In genomic region chr18:48843162-48843561, GRCh38 we compare ENCODE assay signal across 13 cellular contexts.
DNase-seq lines count a peak whose midpoint lies in the region; ATAC-seq, FAIRE-seq and TF ChIP-seq lines count a peak whose summit lies in the region.
"Had no signal": no experiment of that assay in that cellular context is flagged by ENCODE, and none has a peak within 500 bp of the region (broad histone marks: within the 10 kb centered on the region; RNA-seq: fewer than 3 reads in every experiment).

No MANE protein-coding gene starts in this region.

- no CpG with 5 or more reads among the region's 8 CpGs for WGBS in neuronal stem cell (ENCODE audit: extremely low coverage in 2 of 2, insufficient read length in 2 of 2, insufficient replicate concordance in 1 of 2), 2 donors

- peak overlapping the region in 10 of 11 experiments; percentile 69 to 93 (median 88); a peak in 20 of 22 replicates for H3K27ac ChIP-seq in BLaER1 treated with 17β-estradiol and CSF1 and Interleukin-3, amounts not matched to agents 10 nM and 100 nM
- peak overlapping the region; percentile 46; the same call in 1 of the 2 replicates for H3K27ac ChIP-seq in HEK293 (ENCODE audit: extremely low read depth, low read depth, low read length)
- H3K27ac ChIP-seq in endothelial cell of umbilical vein (ENCODE audit: insufficient read depth, low read depth, low read length) = peak overlapping the region; percentile 74
- no peak overlapping the region for H3K27ac ChIP-seq in neuronal stem cell (replicated peaks; ENCODE audit: low read length)

- DNase-seq in endothelial cell of umbilical vein (ENCODE audit: low read depth, low spot score) = no peak
- no peak for DNase-seq in neuronal stem cell (ENCODE audit: low spot score)
- no peak for DNase-seq in epidermal melanocyte (ENCODE audit: insufficient read length, low spot score)
- DNase-seq in GM12892 (ENCODE audit: insufficient read length) = no peak
- DNase-seq: activated CD8-positive, alpha-beta memory T cell treated with anti-CD3 and anti-CD28 coated beads, Interleukin-2, amount 50 U/mL, for 48 hours; NCI-H2029 had no signal

- peak overlapping the region in 9 of 11 experiments; percentile 65 to 79 (median 76); a peak in 19 of 22 replicates for H3K9ac ChIP-seq in BLaER1 treated with 17β-estradiol and CSF1 and Interleukin-3, amounts not matched to agents 10 nM and 100 nM
- H3K9ac ChIP-seq in endothelial cell of umbilical vein (replicated peaks; ENCODE audit: extremely low read depth, insufficient read depth, low read length) = no peak overlapping the region
- H3K9ac ChIP-seq in neuronal stem cell (ENCODE audit: low read depth, low read length, poor library complexity) = no peak overlapping the region

- H3K4me3 ChIP-seq in BLaER1 treated with 17β-estradiol and CSF1 and Interleukin-3, amounts not matched to agents 10 nM and 100 nM = peak overlapping the region in 4 of 10 experiments; percentile 12 to 45 (median 27); a peak in 5 of 20 replicates
- no peak overlapping the region for H3K4me3 ChIP-seq in HEK293 (ENCODE audit: low read depth, low read length)
- no peak overlapping the region for H3K4me3 ChIP-seq in endothelial cell of umbilical vein (replicated peaks in 1 of 3; ENCODE audit: insufficient read depth in 1 of 3, low read depth in 1 of 3, low read length in 3 of 3)
- H3K4me3 ChIP-seq in neuronal stem cell (ENCODE audit: low read length in 2 of 2) = peak overlapping the region in 1 of 2 donors; percentile 33

- no peak for TF ChIP-seq CTCF in HEK293 (tag by site-specific recombination; IDR thresholded peaks at IDR 0.05)
- TF ChIP-seq CTCF in endothelial cell of umbilical vein (IDR thresholded peaks at IDR 0.05; ENCODE audit: extremely low read depth in 1 of 2, insufficient read depth in 1 of 2, low read depth in 1 of 2, low read length in 2 of 2) = no peak

- H3K18ac ChIP-seq in neuronal stem cell (ENCODE audit: low read length) = peak overlapping the region; percentile 57

- no peak overlapping the region for H4K91ac ChIP-seq in neuronal stem cell (ENCODE audit: low read depth, low read length, poor library complexity)

- FAIRE-seq in endothelial cell of umbilical vein (lab: Jason Lieb, UNC) = no peak
- no peak for FAIRE-seq in GM12892 (lab: Jason Lieb, UNC)
- FAIRE-seq: D721Med, H54 had no signal

- BruUV-seq in endothelial cell of umbilical vein (replicated peaks; lab: Mats Ljungman, UMichigan) = no TSS peak

- H4K8ac ChIP-seq in neuronal stem cell (ENCODE audit: low read depth, low read length) = no peak overlapping the region

- H2BK120ac ChIP-seq in neuronal stem cell (ENCODE audit: low read depth, low read length) = no peak overlapping the region

- CTCF ChIA-PET in HEK293 (lab: Yijun Ruan, JAX) (interaction anchor here (1.6 kb wide), 1 partner anchor 11 kb away, joined by 5 read pairs; no protein-coding TSS in a partner anchor), endothelial cell of umbilical vein (lab: Charles Lee) (interaction anchor here (1.0 to 2.5 kb wide), 6 partner anchors 9 to 54 kb away, joined by 3 to 14 read pairs (median 3); no protein-coding TSS in a partner anchor)

- no peak for TF ChIP-seq POLR2A in endothelial cell of umbilical vein (IDR thresholded peaks at IDR 0.05; ENCODE audit: low read depth, low read length)
- no peak for TF ChIP-seq POLR2A in GM12892 (IDR thresholded peaks at IDR 0.05; ENCODE audit: low read depth, low read length)

- peak overlapping the region; percentile 85 to 100 (median 97) for H3K4me2 ChIP-seq in BLaER1 treated with 17β-estradiol and CSF1 and Interleukin-3, amounts not matched to agents 10 nM and 100 nM
- no peak overlapping the region for H3K4me2 ChIP-seq in endothelial cell of umbilical vein (ENCODE audit: insufficient read depth, low read length)
- no peak overlapping the region for H3K4me2 ChIP-seq in neuronal stem cell (ENCODE audit: insufficient read depth, low read length, poor library complexity, severe bottlenecking)

- no peaks in the 10 kb centered on the region for H3K36me3 ChIP-seq in BLaER1 treated with 17β-estradiol and CSF1 and Interleukin-3, amounts not matched to agents 10 nM and 100 nM
- no peaks in the 10 kb centered on the region for H3K36me3 ChIP-seq in HEK293 (ENCODE audit: control insufficient read depth in 2 of 2, insufficient read depth in 1 of 2, low read length in 2 of 2)
- no peaks in the 10 kb centered on the region for H3K36me3 ChIP-seq in endothelial cell of umbilical vein (ENCODE audit: control insufficient read depth in 2 of 2, extremely low read depth in 1 of 2, insufficient read depth in 2 of 2, low read length in 2 of 2)
- H3K36me3 ChIP-seq in neuronal stem cell (replicated peaks in 1 of 2; ENCODE audit: control insufficient read depth in 2 of 2, insufficient read depth in 2 of 2, low read length in 2 of 2) = no peaks in the 10 kb centered on the region
- H3K36me3 ChIP-seq: brain microvascular endothelial cell had no signal

- no peaks in the 10 kb centered on the region for H3K9me1 ChIP-seq in endothelial cell of umbilical vein (replicated peaks; ENCODE audit: control insufficient read depth, extremely low read depth, insufficient read depth, low read length)

- H3K27me3 ChIP-seq in BLaER1 treated with 17β-estradiol and CSF1 and Interleukin-3, amounts not matched to agents 10 nM and 100 nM = no peaks in the 10 kb centered on the region
- no peaks in the 10 kb centered on the region for H3K27me3 ChIP-seq in endothelial cell of umbilical vein (ENCODE audit: control insufficient read depth in 2 of 2, insufficient read depth in 2 of 2, low read length in 2 of 2)
- H3K27me3 ChIP-seq in neuronal stem cell (ENCODE audit: control insufficient read depth in 3 of 3, insufficient read depth in 3 of 3, low read depth in 1 of 3, low read length in 3 of 3) = no peaks in the 10 kb centered on the region
- H3K27me3 ChIP-seq: brain microvascular endothelial cell had no signal

- no peak overlapping the region for H3K23ac ChIP-seq in neuronal stem cell (ENCODE audit: low read depth, low read length, poor library complexity)

- intact Hi-C loops in endothelial cell of umbilical vein (cut with micrococcal nuclease) = loop anchor here (2.0 kb wide), 2 partner anchors 106 to 162 kb away; no protein-coding TSS in a partner anchor

- H3K79me1 ChIP-seq in neuronal stem cell (ENCODE audit: low read depth, low read length) = no peaks in the 10 kb centered on the region

- H3K14ac ChIP-seq in neuronal stem cell (ENCODE audit: low read length) = no peak overlapping the region

- no peak overlapping the region for H2BK5ac ChIP-seq in neuronal stem cell (ENCODE audit: low read length)

- peak overlapping the region; percentile 72 for H2AK5ac ChIP-seq in neuronal stem cell (ENCODE audit: low read depth, low read length)

- ATAC-seq in HG03108 (IDR thresholded peaks at IDR 0.05; ENCODE audit: unreplicated experiment) = no peak
- no peak for ATAC-seq in HG03097 (IDR thresholded peaks at IDR 0.05; ENCODE audit: low FRiP score, unreplicated experiment)

- dilution Hi-C loops in endothelial cell of umbilical vein (cut with MboI; ENCODE audit: extremely low pct_ligation_motif_present, low sequenced_read_pairs) = no loop called here

- POLR2A ChIA-PET in HEK293 (lab: Yijun Ruan, JAX) (no interaction called here), endothelial cell of umbilical vein (lab: Charles Lee) (no interaction called here)

- no peak overlapping the region for H2BK12ac ChIP-seq in neuronal stem cell (ENCODE audit: low read length)

- peaks cover 0 to 6% (median 0%) of the 10 kb centered on the region in 11 experiments; a peak in 1 of 22 replicates for H4K20me1 ChIP-seq in BLaER1 treated with 17β-estradiol and CSF1 and Interleukin-3, amounts not matched to agents 10 nM and 100 nM
- no peaks in the 10 kb centered on the region for H4K20me1 ChIP-seq in endothelial cell of umbilical vein (replicated peaks; ENCODE audit: control insufficient read depth, extremely low read depth, insufficient read depth, low read length)

- H3K9me3 ChIP-seq in BLaER1 treated with 17β-estradiol and CSF1 and Interleukin-3, amounts not matched to agents 10 nM and 100 nM (replicated peaks in 1 of 11) = peaks cover 0 to 4% (median 0%) of the 10 kb centered on the region in 11 experiments; a peak in 1 of 22 replicates
- H3K9me3 ChIP-seq in HEK293 (ENCODE audit: control insufficient read depth, insufficient read depth, low read depth, low read length) (no peaks in the 10 kb centered on the region), endothelial cell of umbilical vein (replicated peaks; ENCODE audit: control insufficient read depth, insufficient read depth, low read length) (no peaks in the 10 kb centered on the region), neuronal stem cell (replicated peaks in 1 of 2; ENCODE audit: control insufficient read depth in 2 of 2, insufficient read depth in 1 of 2, low read depth in 1 of 2, low read length in 2 of 2) (no peaks in the 10 kb centered on the region)

- H3K79me2 ChIP-seq in endothelial cell of umbilical vein (ENCODE audit: control insufficient read depth, insufficient read depth, low read length) = no peaks in the 10 kb centered on the region

- no peak overlapping the region for H3K4ac ChIP-seq in neuronal stem cell (ENCODE audit: low read length)

- no peak overlapping the region for H2AFZ ChIP-seq in endothelial cell of umbilical vein (ENCODE audit: low read depth, low read length)
- no peak overlapping the region for H2AFZ ChIP-seq in neuronal stem cell (ENCODE audit: low read length)

- H2BK15ac ChIP-seq in neuronal stem cell (ENCODE audit: low read length) = no peak overlapping the region

- H3K4me1 ChIP-seq in BLaER1 treated with 17β-estradiol and CSF1 and Interleukin-3, amounts not matched to agents 10 nM and 100 nM = peaks cover 74 to 86% (median 83%) of the 10 kb centered on the region in 10 experiments
- peaks cover 22% of the 10 kb centered on the region for H3K4me1 ChIP-seq in HEK293 (ENCODE audit: control insufficient read depth, insufficient read depth, low read length)
- H3K4me1 ChIP-seq in endothelial cell of umbilical vein (ENCODE audit: control insufficient read depth, extremely low read depth, insufficient read depth, low read length) = peaks cover 67% of the 10 kb centered on the region
- H3K4me1 ChIP-seq in neuronal stem cell (ENCODE audit: control insufficient read depth in 2 of 2, insufficient read depth in 1 of 2, low read depth in 1 of 2, low read length in 2 of 2) = peaks cover 12 to 36% of the 10 kb centered on the region in 2 donors

TF ChIP-seq in HEK293, 187 proteins besides CTCF, POLR2A, EP300 and RAD21 (continues in another document):
- TF ChIP-seq ZIC2 (tag by site-specific recombination; IDR thresholded peaks at IDR 0.05) = peak; percentile 50

TF ChIP-seq in endothelial cell of umbilical vein, 7 proteins besides CTCF, POLR2A, EP300 and RAD21 (continues in another document):
- TF ChIP-seq MAX (IDR thresholded peaks at IDR 0.05; ENCODE audit: insufficient read depth, insufficient read length) = no peak
- no peak for TF ChIP-seq JUN (IDR thresholded peaks at IDR 0.05; ENCODE audit: borderline replicate concordance, insufficient read depth, insufficient read length, low read depth)
- no peak for TF ChIP-seq EZH2 (IDR thresholded peaks at IDR 0.05; ENCODE audit: borderline replicate concordance, low read depth, low read length, severe bottlenecking)
- no peak for TF ChIP-seq MYC (IDR thresholded peaks at IDR 0.05; ENCODE audit: low read depth, low read length)

Comparison
In these comparisons a context has a peak if more than half of its experiments do, and no peak if none do; other contexts are left out.
1. H3K4me2 ChIP-seq: peak in BLaER1 treated with 17β-estradiol and CSF1 and Interleukin-3, amounts not matched to agents 10 nM and 100 nM (11 of 11); none in endothelial cell of umbilical vein (single experiment) and neuronal stem cell (single experiment).
2. H3K9ac ChIP-seq: peak in BLaER1 treated with 17β-estradiol and CSF1 and Interleukin-3, amounts not matched to agents 10 nM and 100 nM (9 of 11); none in endothelial cell of umbilical vein (single experiment) and neuronal stem cell (single experiment).